In genomic region chr17:67717624-67718324, GRCh38 we compare ENCODE assay signal across 1 cellular context.
TF ChIP-seq lines count a peak whose summit lies in the region.

Gene NOL11 (plus strand): TSS chr17:67717936. CDS start chr17:67717948, 12 bp downstream.

TF ChIP-seq in IMR-90, 13 proteins besides CTCF, POLR2A, EP300 and RAD21 (continued from another document):
- TF ChIP-seq, protein P1, sequence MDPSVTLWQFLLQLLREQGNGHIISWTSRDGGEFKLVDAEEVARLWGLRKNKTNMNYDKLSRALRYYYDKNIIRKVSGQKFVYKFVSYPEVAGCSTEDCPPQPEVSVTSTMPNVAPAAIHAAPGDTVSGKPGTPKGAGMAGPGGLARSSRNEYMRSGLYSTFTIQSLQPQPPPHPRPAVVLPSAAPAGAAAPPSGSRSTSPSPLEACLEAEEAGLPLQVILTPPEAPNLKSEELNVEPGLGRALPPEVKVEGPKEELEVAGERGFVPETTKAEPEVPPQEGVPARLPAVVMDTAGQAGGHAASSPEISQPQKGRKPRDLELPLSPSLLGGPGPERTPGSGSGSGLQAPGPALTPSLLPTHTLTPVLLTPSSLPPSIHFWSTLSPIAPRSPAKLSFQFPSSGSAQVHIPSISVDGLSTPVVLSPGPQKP (IDR thresholded peaks at IDR 0.05; ENCODE audit: borderline replicate concordance, low read depth, low read length) = no peak
- no peak for TF ChIP-seq RCOR1 (IDR thresholded peaks at IDR 0.05; ENCODE audit: insufficient replicate concordance, low read length)
- TF ChIP-seq MAZ (IDR thresholded peaks at IDR 0.05; ENCODE audit: borderline replicate concordance, low read depth, low read length) = peak; percentile 89
- no peak for TF ChIP-seq FOS (IDR thresholded peaks at IDR 0.05; ENCODE audit: low read depth, low read length)
- TF ChIP-seq NFE2L2 (IDR thresholded peaks at IDR 0.05; ENCODE audit: low read depth, low read length) = no peak
